In genomic region chr10:50614444-50615137, GRCh38 we compare ENCODE assay signal across 8 cellular contexts. TPM values are rescaled to one million over a fixed set of nuclear protein-coding genes. Genes with fewer than 3 reads are reported as not detected.
DNase-seq lines count a peak whose midpoint lies in the region; ATAC-seq and TF ChIP-seq lines count a peak whose summit lies in the region.

No MANE protein-coding gene starts in this region.

- H4K8ac ChIP-seq in H9 (replicated peaks; ENCODE audit: insufficient read length, low read depth, low read length), result no peak overlapping the region

- TF ChIP-seq POLR2A in prostate gland (IDR thresholded peaks at IDR 0.05), result no peak

- H3K18ac ChIP-seq in H9 (ENCODE audit: insufficient read length, low read depth, low read length), result no peak overlapping the region

- H2BK120ac ChIP-seq in H9 (ENCODE audit: low read depth, low read length, poor library complexity, severe bottlenecking), result no peak overlapping the region

- H3K27me3 ChIP-seq in H9 (ENCODE audit: insufficient read depth, low read length) (no peaks in the 10 kb centered on the region), PC-3 (ENCODE audit: low read length) (no peaks in the 10 kb centered on the region), prostate gland (replicated peaks; ENCODE audit: insufficient read depth) (no peaks in the 10 kb centered on the region)

- no CpG with 5 or more reads among the region's 7 CpGs for WGBS in H9 (ENCODE audit: extremely low coverage, insufficient read length, low lambda C conversion rate)
- WGBS in prostate gland, result 61% methylated on average over 7 of the region's 7 CpGs

- peaks cover 65 to 82% of the 10 kb centered on the region in 2 experiments for H3K4me1 Mint-ChIP-seq in H9

- H3T11ph ChIP-seq in H9 (ENCODE audit: low read length), result no peak overlapping the region

- H3K9me3 ChIP-seq in H9 (ENCODE audit: control insufficient read depth, low read depth, low read length), result no peaks in the 10 kb centered on the region
- H3K9me3 ChIP-seq in PC-3 (ENCODE audit: low read length), result no peaks in the 10 kb centered on the region
- H3K9me3 ChIP-seq in prostate gland, result no peaks in the 10 kb centered on the region

- no peak overlapping the region for H3K27ac ChIP-seq in H9 (ENCODE audit: insufficient read length, low read depth, low read length)
- H3K27ac ChIP-seq in PC-3 (ENCODE audit: low read length), result no peak overlapping the region
- no peak overlapping the region for H3K27ac ChIP-seq in prostate gland

- TF ChIP-seq CTCF in GM12873 (IDR thresholded peaks at IDR 0.05; ENCODE audit: insufficient read depth, low read depth, low read length, missing control alignments) (peak; percentile 61), H9 (conservative IDR thresholded peaks at IDR 0.05) (peak; percentile 67), PC-3 (conservative IDR thresholded peaks at IDR 0.05; ENCODE audit: low read depth, low read length) (peak; percentile 88), prostate gland (IDR thresholded peaks at IDR 0.05) (peak in 1 of 4 experiments; percentile 26)

- no peaks in the 10 kb centered on the region for H3K9me2 ChIP-seq in PC-3 (replicated peaks; ENCODE audit: low read length)

- H3K36me3 ChIP-seq in PC-3 (ENCODE audit: low read depth, low read length) (no peaks in the 10 kb centered on the region), prostate gland (no peaks in the 10 kb centered on the region)

- no peak overlapping the region for H2AK5ac ChIP-seq in H9 (ENCODE audit: insufficient read length, low read length)

- no peak overlapping the region for H2AFZ ChIP-seq in H9 (ENCODE audit: low read length)
- H2AFZ ChIP-seq in PC-3 (ENCODE audit: low read length), result no peak overlapping the region

- H3K23me2 ChIP-seq in H9 (ENCODE audit: insufficient read length, low read depth, low read length, poor library complexity, severe bottlenecking), result no peaks in the 10 kb centered on the region

- no peaks in the 10 kb centered on the region for H3K36me3 Mint-ChIP-seq in H9 (ENCODE audit: insufficient read depth in 1 of 3, low read depth in 3 of 3)

- H3K4me3 ChIP-seq in PC-3 (ENCODE audit: low read length), result no peak overlapping the region
- H3K4me3 ChIP-seq in prostate gland, result no peak overlapping the region

- H3K79me2 ChIP-seq in H9 (ENCODE audit: insufficient read depth, low read length) (peaks cover 6% of the 10 kb centered on the region; the same call in 1 of the 2 replicates), PC-3 (ENCODE audit: low read length) (peaks cover 88% of the 10 kb centered on the region)

- no peak overlapping the region for H2BK15ac ChIP-seq in H9 (ENCODE audit: low read depth, low read length)

- H2BK20ac ChIP-seq in H9 (ENCODE audit: low read depth, low read length, poor library complexity, severe bottlenecking), result no peak overlapping the region

- no peak overlapping the region for H4K5ac ChIP-seq in H9 (ENCODE audit: insufficient read length, low read depth, low read length)

- no peak overlapping the region for H3K4me3 Mint-ChIP-seq in H9

- no peak overlapping the region for H3K56ac ChIP-seq in H9 (ENCODE audit: insufficient read length, low read depth, low read length)

- H2BK12ac ChIP-seq in H9 (ENCODE audit: insufficient read length, low read depth, low read length), result no peak overlapping the region

- peak; percentile 61 for ATAC-seq in PC-3
- no peak for ATAC-seq in HG03039 (IDR thresholded peaks at IDR 0.05; ENCODE audit: unreplicated experiment)

- no peak overlapping the region for H3K23ac ChIP-seq in H9 (ENCODE audit: insufficient read length, low read depth, low read length)

- H3K27ac Mint-ChIP-seq in H9, result peak overlapping the region in 1 of 3 experiments; percentile 49; a peak in 1 of 7 replicates

- no TSS peak for BruUV-seq in PC-3 (replicated peaks; lab: Mats Ljungman, UMichigan)

- POLR2A ChIA-PET in PC-3 (lab: Charles Lee; ENCODE audit: unreplicated experiment), result no interaction called here

- no peaks in the 10 kb centered on the region for H3K9me3 Mint-ChIP-seq in H9

- H3K9ac ChIP-seq in H9 (ENCODE audit: extremely low read depth, insufficient read length, low read length) (no peak overlapping the region), PC-3 (ENCODE audit: low read length) (no peak overlapping the region)

- H3K4ac ChIP-seq in H9 (ENCODE audit: low read depth, low read length), result no peak overlapping the region

- H3K14ac ChIP-seq in H9 (ENCODE audit: insufficient read depth, low read length), result no peak overlapping the region; the same call in 1 of the 2 replicates

- H3K79me1 ChIP-seq in H9 (ENCODE audit: insufficient read depth, low read depth, low read length, poor library complexity, severe bottlenecking), result no peaks in the 10 kb centered on the region

- H3K4me1 ChIP-seq in H9 (ENCODE audit: insufficient read depth, low read length), result peaks cover 12% of the 10 kb centered on the region; the same call in 1 of the 2 replicates
- peaks cover 23% of the 10 kb centered on the region for H3K4me1 ChIP-seq in PC-3 (ENCODE audit: insufficient read depth, low read length)
- H3K4me1 ChIP-seq in prostate gland (replicated peaks), result peaks cover 5% of the 10 kb centered on the region

- H4K20me1 ChIP-seq in H9 (ENCODE audit: control insufficient read depth, insufficient read depth, insufficient read length) (no peaks in the 10 kb centered on the region), PC-3 (ENCODE audit: low read length) (peaks cover 11% of the 10 kb centered on the region; the same call in 1 of the 2 replicates)

- no peak overlapping the region for H2BK5ac ChIP-seq in H9 (ENCODE audit: insufficient read length, low read length)

- intact Hi-C loops in PC-3 (cut with micrococcal nuclease) (no loop called here), prostate gland (cut with DNase I) (loop anchor here (10.0 kb wide), 1 partner anchor 290 kb away; no protein-coding TSS in a partner anchor)

- H3K4me2 ChIP-seq in H9 (ENCODE audit: insufficient read depth, insufficient read length, low read length) (no peak overlapping the region), PC-3 (ENCODE audit: low read length) (peak overlapping the region; percentile 7; the same call in 1 of the 2 replicates)

- DNase-seq in H9 (peak; percentile 72), PC-3 (peak; percentile 93), islet precursor cell (peak; percentile 76), prostate gland (ENCODE audit: low spot score) (no peak), cortex of kidney (lab: John Stamatoyannopoulos, UW) (no peak), NCI-H2227 treated with DMSO at 0.1 percent for 48 hours (lab: John Stamatoyannopoulos, UW) (no peak)

- CTCF ChIA-PET in PC-3 (lab: Charles Lee), result no interaction called here

- no peak overlapping the region for H4K91ac ChIP-seq in H9 (ENCODE audit: insufficient read length, low read depth, low read length)

- H3K27me3 Mint-ChIP-seq in H9 (ENCODE audit: low read depth), result no peaks in the 10 kb centered on the region; the same call in 1 of the 2 replicates

- H3F3A ChIP-seq in PC-3 (ENCODE audit: low read length, unreplicated experiment), result no peaks in the 10 kb centered on the region

RNA-seq across cellular contexts. Expression of gene SGMS1, which starts 9.2 kb away (rescaled TPM):
- total RNA-seq in H9 (2021), result 19.3 and 20.4 TPM in 2 replicates
- total RNA-seq in PC-3 (2014; rRNA removed), result 61.4 and 68.2 TPM in 2 replicates
- 10 to 100 TPM; 67.0 to 68.2 TPM for total RNA-seq in prostate gland

Comparison
In these comparisons a context has a peak if more than half of its experiments do, and no peak if none do; other contexts are left out.
1. DNase-seq: peak in H9 (single experiment), PC-3 (single experiment) and islet precursor cell (single experiment); none in prostate gland (single experiment), cortex of kidney (single experiment) and NCI-H2227 treated with DMSO at 0.1 percent for 48 hours (single experiment).